ENCODE assay signal across 20 cellular contexts in genomic region chr12:118271199-118271598, GRCh38.
DNase-seq lines count a peak whose midpoint lies in the region; ATAC-seq and TF ChIP-seq lines count a peak whose summit lies in the region.
"Had no signal": no experiment of that assay in that cellular context is flagged by ENCODE, and none has a peak within 500 bp of the region (broad histone marks: within the 10 kb centered on the region; RNA-seq: fewer than 3 reads in every experiment).

No MANE protein-coding gene starts in this region.

- no peak overlapping the region for H3K4me2 ChIP-seq in smooth muscle cell
- H3K4me2 ChIP-seq in GM23338: no peak overlapping the region

- H2AFZ ChIP-seq in smooth muscle cell (ENCODE audit: low read depth) (no peak overlapping the region), GM23338 (no peak overlapping the region)
- H2AFZ ChIP-seq: GM23248 had no signal

- H3F3A ChIP-seq in smooth muscle cell (ENCODE audit: low read depth) (no peaks in the 10 kb centered on the region), GM23338 (replicated peaks; ENCODE audit: low read depth) (no peaks in the 10 kb centered on the region)

- H3K4me3 Mint-ChIP-seq in MCF 10A (ENCODE audit: unreplicated experiment) (no peak overlapping the region), GM23338 (no peak overlapping the region)
- H3K4me3 Mint-ChIP-seq: B cell had no signal

- POLR2A ChIA-PET in MCF 10A (lab: Yijun Ruan, JAX): no interaction called here

- peak; percentile 59 for ATAC-seq in RWPE2 (ENCODE audit: low read depth)
- ATAC-seq in GM23338: no peak
- ATAC-seq in GM18517 (IDR thresholded peaks at IDR 0.05; ENCODE audit: unreplicated experiment): no peak
- ATAC-seq: GM12878, Right ventricle myocardium inferior had no signal

- no TSS peak for BruUV-seq in MCF 10A (replicated peaks; lab: Mats Ljungman, UMichigan)

- H3K4me3 ChIP-seq in breast epithelium (no peak overlapping the region), RWPE2 (ENCODE audit: severe bottlenecking) (no peak overlapping the region), thyroid gland (replicated peaks in 1 of 3) (no peak overlapping the region), smooth muscle cell (no peak overlapping the region), GM23338 (no peak overlapping the region)
- H3K4me3 ChIP-seq: GM12878, GM23248 had no signal

- H3K27me3 ChIP-seq in breast epithelium: no peaks in the 10 kb centered on the region
- no peaks in the 10 kb centered on the region for H3K27me3 ChIP-seq in RWPE2 (ENCODE audit: insufficient read depth, poor library complexity, severe bottlenecking)
- H3K27me3 ChIP-seq in thyroid gland: no peaks in the 10 kb centered on the region
- no peaks in the 10 kb centered on the region for H3K27me3 ChIP-seq in smooth muscle cell (ENCODE audit: low read depth)
- H3K27me3 ChIP-seq in GM23338 (ENCODE audit: insufficient read depth): no peaks in the 10 kb centered on the region

- H3K9me3 Mint-ChIP-seq in MCF 10A (ENCODE audit: unreplicated experiment) (no peaks in the 10 kb centered on the region), GM23338 (no peaks in the 10 kb centered on the region)

- DNase-seq in breast epithelium (ENCODE audit: low spot score in 2 of 2) (no peak), MCF 10A (ENCODE audit: unreplicated experiment) (no peak), RWPE2 (ENCODE audit: low spot score) (no peak), epithelial cell of prostate (ENCODE audit: low read depth, low spot score) (no peak), thyroid gland (no peak), smooth muscle cell (lab: John Stamatoyannopoulos, UW; ENCODE audit: unreplicated experiment) (no peak), GM23338 (ENCODE audit: low spot score) (no peak)
- DNase-seq: 8988T, DMS153, GM23248, HCEC 1CT, KBM-7, NCI-H1417 treated with DMSO at 0.1 percent for 48 hours, NCI-H187 treated with DMSO at 0.1 percent for 48 hours, NCI-H2227 treated with DMSO at 0.1 percent for 48 hours, NCI-H524 treated with DMSO at 0.1 percent for 48 hours had no signal

- peaks cover 10% of the 10 kb centered on the region for H3K4me1 Mint-ChIP-seq in MCF 10A (ENCODE audit: insufficient read depth, unreplicated experiment)
- H3K4me1 Mint-ChIP-seq in GM23338: no peaks in the 10 kb centered on the region

- H3K9ac ChIP-seq in smooth muscle cell (ENCODE audit: low read depth): no peak overlapping the region
- H3K9ac ChIP-seq: GM23248 had no signal

- H3K9me2 ChIP-seq in GM23338 (ENCODE audit: insufficient read depth): no peaks in the 10 kb centered on the region

- H3K36me3 ChIP-seq in breast epithelium (no peaks in the 10 kb centered on the region), RWPE2 (ENCODE audit: low read depth) (peaks cover 5% of the 10 kb centered on the region; the same call in 1 of the 2 replicates), thyroid gland (no peaks in the 10 kb centered on the region), smooth muscle cell (ENCODE audit: low read depth) (no peaks in the 10 kb centered on the region), GM23338 (ENCODE audit: insufficient read depth) (no peaks in the 10 kb centered on the region)

- H4K20me1 ChIP-seq in smooth muscle cell (ENCODE audit: low read depth) (no peaks in the 10 kb centered on the region), GM23338 (replicated peaks; ENCODE audit: insufficient read depth) (no peaks in the 10 kb centered on the region)

- H3K27ac Mint-ChIP-seq in MCF 10A (ENCODE audit: low read depth, unreplicated experiment) (no peak overlapping the region), GM23338 (no peak overlapping the region)
- H3K27ac Mint-ChIP-seq: B cell had no signal

- H3K4me1 ChIP-seq in breast epithelium (no peaks in the 10 kb centered on the region), RWPE2 (ENCODE audit: insufficient read depth, poor library complexity, severe bottlenecking) (peaks cover 30% of the 10 kb centered on the region), thyroid gland (peaks cover 44 to 48% of the 10 kb centered on the region in 2 donors), smooth muscle cell (ENCODE audit: low read depth) (no peaks in the 10 kb centered on the region), GM23338 (ENCODE audit: insufficient read depth) (no peaks in the 10 kb centered on the region)

- H3K27me3 Mint-ChIP-seq in MCF 10A (ENCODE audit: insufficient read depth, unreplicated experiment) (no peaks in the 10 kb centered on the region), GM23338 (ENCODE audit: insufficient read depth, low read depth, poor library complexity) (peaks cover 2% of the 10 kb centered on the region)
- H3K27me3 Mint-ChIP-seq: B cell had no signal

- TF ChIP-seq CTCF in breast epithelium (IDR thresholded peaks at IDR 0.05) (no peak), MCF 10A (IDR thresholded peaks at IDR 0.05; ENCODE audit: unreplicated experiment) (no peak), RWPE2 (IDR thresholded peaks at IDR 0.05; ENCODE audit: poor library complexity, severe bottlenecking) (no peak), thyroid gland (IDR thresholded peaks at IDR 0.05) (no peak), smooth muscle cell (IDR thresholded peaks at IDR 0.05; ENCODE audit: borderline replicate concordance, insufficient read depth, poor library complexity, severe bottlenecking) (no peak), GM23338 (conservative IDR thresholded peaks at IDR 0.05; ENCODE audit: low read depth in 2 of 2) (no peak)

- intact Hi-C loops in breast epithelium (cut with DNase I; ENCODE audit: low total_unique reads): loop anchor here (10.0 kb wide), 1 partner anchor 844 kb away; no protein-coding TSS in a partner anchor
- intact Hi-C loops in MCF 10A (cut with micrococcal nuclease): no loop called here
- intact Hi-C loops in thyroid gland (cut with DNase I): no loop called here

- WGBS in thyroid gland, 2 donors: 90 to 93% methylated on average over 3 of the region's 3 CpGs
- WGBS in smooth muscle cell (ENCODE audit: low lambda C conversion rate): 86% methylated on average over 3 of the region's 3 CpGs

- H3K27ac ChIP-seq in breast epithelium (peak overlapping the region; percentile 49 to 78), RWPE2 (ENCODE audit: poor library complexity, severe bottlenecking) (peak overlapping the region; percentile 88), epithelial cell of prostate (peak overlapping the region; percentile 94), thyroid gland (peak overlapping the region; percentile 91 to 98 (median 93)), smooth muscle cell (ENCODE audit: low read depth) (no peak overlapping the region), GM23338 (ENCODE audit: low read depth) (no peak overlapping the region)
- H3K27ac ChIP-seq: GM23248 had no signal

- no peaks in the 10 kb centered on the region for H3K9me3 ChIP-seq in breast epithelium
- no peaks in the 10 kb centered on the region for H3K9me3 ChIP-seq in RWPE2 (ENCODE audit: severe bottlenecking)
- H3K9me3 ChIP-seq in thyroid gland: no peaks in the 10 kb centered on the region
- no peaks in the 10 kb centered on the region for H3K9me3 ChIP-seq in smooth muscle cell (replicated peaks; ENCODE audit: low read depth)

- no peak for TF ChIP-seq POLR2A in breast epithelium (IDR thresholded peaks at IDR 0.05)
- no peak for TF ChIP-seq POLR2A in thyroid gland (IDR thresholded peaks at IDR 0.05)

- H3K79me2 ChIP-seq in smooth muscle cell (ENCODE audit: low read depth) (no peaks in the 10 kb centered on the region), GM23338 (replicated peaks; ENCODE audit: insufficient read depth) (no peaks in the 10 kb centered on the region)

- H3K36me3 Mint-ChIP-seq in MCF 10A (ENCODE audit: insufficient read depth, unreplicated experiment) (peaks cover 3% of the 10 kb centered on the region), GM23338 (ENCODE audit: low read depth) (no peaks in the 10 kb centered on the region)

- CTCF ChIA-PET in MCF 10A (lab: Yijun Ruan, JAX): no interaction called here

TF ChIP-seq in GM23338, 12 proteins besides CTCF, POLR2A, EP300 and RAD21:
- TF ChIP-seq ETS1 (IDR thresholded peaks at IDR 0.05): no peak
- no peak for TF ChIP-seq ZNF331 (CRISPR knock-in tag; IDR thresholded peaks at IDR 0.05; ENCODE audit: low read depth)
- TF ChIP-seq JUNB (IDR thresholded peaks at IDR 0.05; ENCODE audit: unreplicated experiment): no peak
- no peak for TF ChIP-seq EZH2phosphoT487 (IDR thresholded peaks at IDR 0.05; ENCODE audit: unreplicated experiment)
- no peak for TF ChIP-seq ZNF114 (CRISPR knock-in tag; IDR thresholded peaks at IDR 0.05)
- no peak for TF ChIP-seq CREB1 (CRISPR knock-in tag; IDR thresholded peaks at IDR 0.05; ENCODE audit: low read depth)

Comparison
In these comparisons a context has a peak if more than half of its experiments do, and no peak if none do; other contexts are left out.
1. H3K27ac ChIP-seq: peak in breast epithelium (2 of 2), RWPE2 (single experiment), epithelial cell of prostate (single experiment) and thyroid gland (3 of 3); none in smooth muscle cell (single experiment) and GM23338 (single experiment).